28 cellular contexts compared by ENCODE assay signal in genomic region chr20:8205996-8206395, GRCh38.
"Had no signal": no experiment of that assay in that cellular context is flagged by ENCODE, and none has a peak within 500 bp of the region (broad histone marks: within the 10 kb centered on the region; RNA-seq: fewer than 3 reads in every experiment).

No MANE protein-coding gene starts in this region.

- H3K36me3 ChIP-seq: Peyer's patch had no signal

- H3K27me3 ChIP-seq: Peyer's patch had no signal

- DNase-seq: activated CD4-positive, alpha-beta memory T cell treated with anti-CD3 and anti-CD28 coated beads for 36 hours; activated CD4-positive, alpha-beta T cell treated with anti-CD3 and anti-CD28 coated beads, Interleukin-2, amount 10 ng/mL, durations not matched to agents 7 days and 5 days; activated CD4-positive, CD25-positive, alpha-beta regulatory T cell; activated CD8-positive, alpha-beta memory T cell treated with anti-CD3 and anti-CD28 coated beads for 24 hours; activated effector memory CD4-positive, alpha-beta T cell treated with anti-CD3 and anti-CD28 coated beads, Interleukin-2, amount 50 U/mL, for 16 hours; activated naive CD4-positive, alpha-beta T cell treated with Interleukin-2 at 50 U/mL for 16 hours; activated T-cell treated with anti-CD3 and anti-CD28 coated beads, Interleukin-2, amount 50 U/mL, for 4 hours; amygdala; cerebellar nuclear complex; MV-4-11; NCI-H1092 treated with DMSO at 0.1 percent for 48 hours; NCI-H1417 treated with DMSO at 0.1 percent for 48 hours; NCI-H1694; NCI-H2029; NCI-H2107; NCI-H2171 treated with DMSO at 0.1 percent for 48 hours; NCI-H226; NCI-H510A; NCI-H69; NK-92 treated with Interleukin-12 subunit alpha and Interleukin-12 subunit beta, amount 100 ng/mL, for 24 hours; OCI-M1; Peyer's patch; SHP77; T-helper 17 cell; T-helper 9 cell had no signal

- H3K4me3 ChIP-seq: Peyer's patch had no signal

- FAIRE-seq: astrocyte, TTC549 had no signal

- H3K9me3 ChIP-seq: Peyer's patch had no signal

- ATAC-seq: activated naive CD4-positive, alpha-beta T cell treated with anti-CD3 and anti-CD28 coated beads, Interleukin-2, amount 50 U/mL, for 72 hours; activated T-cell treated with anti-CD3 and anti-CD28 coated beads, Interleukin-2, amount 50 U/mL, for 4 hours; T-helper 17 cell had no signal

- H3K4me1 ChIP-seq: Peyer's patch had no signal

- H3K27ac ChIP-seq: Peyer's patch had no signal
